Comparison of ENCODE assay signal across 10 cellular contexts in the genomic region with DNA sequence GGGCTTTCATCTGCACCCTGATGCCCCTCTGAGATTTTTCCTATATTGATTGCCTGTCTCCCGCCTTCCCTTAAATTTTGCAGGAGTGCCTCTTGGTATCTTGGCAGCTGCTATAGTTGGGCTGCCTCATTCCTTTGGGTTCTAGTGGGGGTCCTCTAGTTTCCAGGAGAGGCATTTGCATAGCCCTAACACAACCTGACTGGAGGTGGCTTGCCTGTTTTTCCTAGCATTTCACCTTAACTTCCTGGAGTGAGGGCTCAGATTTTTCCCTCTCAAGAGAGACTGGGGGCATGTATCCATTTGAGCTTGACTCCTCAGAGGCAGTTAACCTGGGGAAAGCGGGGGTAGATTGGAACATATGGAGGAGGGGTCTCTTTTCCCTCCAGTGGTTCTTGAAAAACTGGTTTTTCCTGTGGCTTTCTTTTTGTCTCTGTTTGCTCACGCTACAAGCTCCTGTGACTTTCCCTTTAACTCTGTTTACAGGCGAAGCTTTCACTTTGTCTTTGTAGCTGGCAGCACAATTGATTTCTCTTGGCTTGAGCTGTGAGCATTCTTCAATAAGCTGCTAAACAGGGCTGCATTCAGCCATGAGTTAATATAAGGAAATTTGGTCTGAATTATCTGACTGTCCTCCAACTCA. TPM values are rescaled to one million over a fixed set of nuclear protein-coding genes. Genes with fewer than 3 reads are reported as not detected.
DNase-seq lines count a peak whose midpoint lies in the region; ATAC-seq and TF ChIP-seq lines count a peak whose summit lies in the region.
"Had no signal": no experiment of that assay in that cellular context is flagged by ENCODE, and none has a peak within 500 bp of the region (broad histone marks: within the 10 kb centered on the region; RNA-seq: fewer than 3 reads in every experiment).

No MANE protein-coding gene starts in this region.

- H3K79me2 ChIP-seq in mammary epithelial cell (ENCODE audit: insufficient read depth, low read length), result no peaks in the 10 kb centered on the region

- H3K9ac ChIP-seq in mammary epithelial cell (ENCODE audit: insufficient read depth, low read length) (no peak overlapping the region), liver (ENCODE audit: low read depth in 1 of 2, low read length in 2 of 2) (peak overlapping the region; percentile 83 to 92)

- H3K4me1 ChIP-seq in right cardiac atrium (ENCODE audit: control insufficient read depth, insufficient read depth, low read length) (no peaks in the 10 kb centered on the region), mammary epithelial cell (ENCODE audit: insufficient read depth, low read length) (peaks cover 7% of the 10 kb centered on the region), liver (ENCODE audit: control insufficient read depth in 4 of 4, insufficient read depth in 4 of 4, low read length in 3 of 4) (peaks cover 3 to 41% (median 29%) of the 10 kb centered on the region in 4 donors)

- dilution Hi-C loops in mammary epithelial cell (cut with HindIII; ENCODE audit: low sequenced_read_pairs), result no loop called here

- in situ Hi-C loops in mammary epithelial cell (cut with MboI; ENCODE audit: low sequenced_read_pairs in 2 of 2), result no loop called here
- in situ Hi-C loops in KBM-7 (cut with MboI; ENCODE audit: low pct_unique_long_range_greater_than_20kb, low sequenced_read_pairs), result no loop called here

- no peaks in the 10 kb centered on the region for H3K9me3 ChIP-seq in right cardiac atrium (ENCODE audit: control insufficient read depth, low read length)
- H3K9me3 ChIP-seq in mammary epithelial cell (replicated peaks; ENCODE audit: insufficient read depth, low read length), result no peaks in the 10 kb centered on the region
- no peaks in the 10 kb centered on the region for H3K9me3 ChIP-seq in liver (ENCODE audit: control insufficient read depth in 4 of 4, low read length in 3 of 4)

- peak overlapping the region; percentile 53 for H3K4me2 ChIP-seq in mammary epithelial cell (ENCODE audit: insufficient read depth, low read depth, low read length)

- no peak for TF ChIP-seq CTCF in mammary epithelial cell (conservative IDR thresholded peaks at IDR 0.05 in 1 of 2, IDR thresholded peaks at IDR 0.05 in 1 of 2; ENCODE audit: extremely low read depth in 1 of 2, insufficient read depth in 1 of 2, low read depth in 1 of 2, low read length in 2 of 2)
- TF ChIP-seq CTCF in liver (IDR thresholded peaks at IDR 0.05; ENCODE audit: low read depth, low read length, missing input control), result no peak
- TF ChIP-seq CTCF in lower leg skin (IDR thresholded peaks at IDR 0.05), result no peak

- ATAC-seq in right cardiac atrium, result peak in 1 of 2 donors; percentile 62
- ATAC-seq in left ventricle myocardium superior, result no peak

- TF ChIP-seq POLR2A in lower leg skin (IDR thresholded peaks at IDR 0.05), result no peak

- H3K27me3 ChIP-seq in right cardiac atrium (ENCODE audit: control insufficient read depth, insufficient read depth) (no peaks in the 10 kb centered on the region), mammary epithelial cell (ENCODE audit: insufficient read depth, low read length) (no peaks in the 10 kb centered on the region), liver (ENCODE audit: control insufficient read depth in 4 of 4, insufficient read depth in 4 of 4, low read length in 3 of 4) (no peaks in the 10 kb centered on the region)

- intact Hi-C loops in right cardiac atrium (cut with DNase I) (no loop called here), left ventricle myocardium superior (cut with micrococcal nuclease) (no loop called here), mammary epithelial cell (cut with micrococcal nuclease) (loop anchor here (10.0 kb wide), 1 partner anchor 269 kb away; no protein-coding TSS in a partner anchor), lower leg skin (cut with DNase I; ENCODE audit: low total_unique reads) (no loop called here)

- no peak overlapping the region for H3K27ac ChIP-seq in right cardiac atrium (ENCODE audit: low read length)
- no peak overlapping the region for H3K27ac ChIP-seq in mammary epithelial cell (ENCODE audit: insufficient read depth, low read depth, low read length)
- H3K27ac ChIP-seq in liver (ENCODE audit: low read depth in 1 of 2, low read length in 2 of 2), result peak overlapping the region; percentile 92 to 93

- H2AFZ ChIP-seq in mammary epithelial cell (ENCODE audit: low read depth, low read length), result peak overlapping the region; percentile 74

- TF ChIP-seq RAD21 in liver (IDR thresholded peaks at IDR 0.05), result peak in 1 of 2 donors; percentile 34

- WGBS in right cardiac atrium, result 56% methylated on average over 4 of the region's 4 CpGs
- WGBS in mammary epithelial cell (ENCODE audit: low coverage, missing lambda C conversion rate), result 29% methylated on average over 4 of the region's 4 CpGs
- WGBS in liver, result 24% methylated on average over 4 of the region's 4 CpGs
- 37 to 42% methylated on average over 4 of the region's 4 CpGs for WGBS in lower leg skin, 2 donors

- BruUV-seq in mammary epithelial cell (replicated peaks; lab: Mats Ljungman, UMichigan), result no TSS peak

- CTCF ChIA-PET in mammary epithelial cell (lab: Charles Lee; ENCODE audit: low non-redundant PET), result no interaction called here

- DNase-seq in right cardiac atrium (no peak), left ventricle myocardium superior (no peak), mammary epithelial cell (peak; percentile 20), KBM-7 (no peak), lower leg skin (ENCODE audit: low spot score in 2 of 2) (no peak), AG08395 (ENCODE audit: low spot score) (no peak)
- DNase-seq in stimulated activated CD4-positive, alpha-beta T cell treated with anti-CD3 and anti-CD28 coated beads, Interleukin-2, amount 100 ng/mL, for 48 hours, result no peak
- DNase-seq: activated CD4-positive, alpha-beta T cell treated with anti-CD3 and anti-CD28 coated beads, Interleukin-2, amount 50 U/mL, for 1 hour had no signal

- H3K4me3 ChIP-seq in right cardiac atrium (ENCODE audit: low read length), result peak overlapping the region; percentile 26
- no peak overlapping the region for H3K4me3 ChIP-seq in mammary epithelial cell (replicated peaks in 1 of 3; ENCODE audit: insufficient read depth in 1 of 3, low read depth in 2 of 3, low read length in 3 of 3)
- H3K4me3 ChIP-seq in liver (ENCODE audit: low read depth in 1 of 3, low read length in 3 of 3), result peak overlapping the region; percentile 41 to 65 (median 55)
- H3K4me3 ChIP-seq in lower leg skin (ENCODE audit: low read depth, poor library complexity, severe bottlenecking), result no peak overlapping the region

- no peaks in the 10 kb centered on the region for H4K20me1 ChIP-seq in mammary epithelial cell (ENCODE audit: insufficient read depth, low read length)

- no peaks in the 10 kb centered on the region for H3K36me3 ChIP-seq in mammary epithelial cell (ENCODE audit: insufficient read depth, low read length)
- no peaks in the 10 kb centered on the region for H3K36me3 ChIP-seq in liver (ENCODE audit: control insufficient read depth in 4 of 4, insufficient read depth in 3 of 4, low read depth in 1 of 4, low read length in 3 of 4)

TF ChIP-seq in liver, 16 proteins besides CTCF, POLR2A, EP300 and RAD21:
- peak in 1 of 2 donors; percentile 25 for TF ChIP-seq RXRA (IDR thresholded peaks at IDR 0.05)
- no peak for TF ChIP-seq HNF4A (conservative IDR thresholded peaks at IDR 0.05)
- TF ChIP-seq, protein P1, sequence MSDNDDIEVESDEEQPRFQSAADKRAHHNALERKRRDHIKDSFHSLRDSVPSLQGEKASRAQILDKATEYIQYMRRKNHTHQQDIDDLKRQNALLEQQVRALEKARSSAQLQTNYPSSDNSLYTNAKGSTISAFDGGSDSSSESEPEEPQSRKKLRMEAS (IDR thresholded peaks at IDR 0.05), result peak; percentile 16
- TF ChIP-seq YY1 (IDR thresholded peaks at IDR 0.05), result no peak
- TF ChIP-seq, protein P2, sequence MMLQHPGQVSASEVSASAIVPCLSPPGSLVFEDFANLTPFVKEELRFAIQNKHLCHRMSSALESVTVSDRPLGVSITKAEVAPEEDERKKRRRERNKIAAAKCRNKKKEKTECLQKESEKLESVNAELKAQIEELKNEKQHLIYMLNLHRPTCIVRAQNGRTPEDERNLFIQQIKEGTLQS (IDR thresholded peaks at IDR 0.05), result no peak
- no peak for TF ChIP-seq TAF1 (conservative IDR thresholded peaks at IDR 0.05)
- no peak for TF ChIP-seq NR2F2 (IDR thresholded peaks at IDR 0.05)
- no peak for TF ChIP-seq HNF4G (IDR thresholded peaks at IDR 0.05)
- no peak for TF ChIP-seq JUND (IDR thresholded peaks at IDR 0.05)
- peak; percentile 21 for TF ChIP-seq FOXA2 (IDR thresholded peaks at IDR 0.05)
- peak; percentile 10 for TF ChIP-seq SP1 (IDR thresholded peaks at IDR 0.05)
- TF ChIP-seq EGR1 (IDR thresholded peaks at IDR 0.05; ENCODE audit: low read depth in 2 of 2), result no peak
- TF ChIP-seq ZBTB33 (IDR thresholded peaks at IDR 0.05), result no peak

RNA-seq across cellular contexts. Expression of gene UGT2A3, which starts 45.9 kb away (rescaled TPM):
- total RNA-seq in right cardiac atrium, result not detected
- polyA plus RNA-seq in right cardiac atrium, result not detected
- not detected for total RNA-seq in left ventricle myocardium superior
- total RNA-seq in mammary epithelial cell, result not detected
- not detected for polyA plus RNA-seq in mammary epithelial cell
- polyA minus RNA-seq in mammary epithelial cell, result not detected
- 10 to 100 TPM; 16.3 to 41.4 TPM for total RNA-seq in liver
- polyA plus RNA-seq in liver, result 10 to 100 TPM; 17.5 to 38.9 TPM
- total RNA-seq in lower leg skin, result under 1 TPM in 1 of 4 donors, not detected in 3; 0.20 TPM
- total RNA-seq: chondrocyte had no signal

Comparison
In these comparisons a context has a peak if more than half of its experiments do, and no peak if none do; other contexts are left out.
1. H3K27ac ChIP-seq: peak in liver (2 of 2); none in right cardiac atrium (single experiment) and mammary epithelial cell (single experiment).
2. H3K4me3 ChIP-seq: peak in right cardiac atrium (single experiment) and liver (3 of 3); none in mammary epithelial cell (0 of 3) and lower leg skin (single experiment).
3. RNA of gene UGT2A3, which starts 45.9 kb away (total RNA-seq): 16.3 to 41.4 TPM in liver; not detected in right cardiac atrium, not detected in left ventricle myocardium superior (single experiment), not detected in mammary epithelial cell and 0.20 TPM in lower leg skin; every median in the first group is over 10 times any median in the second.